1 cellular context compared by ENCODE assay signal in genomic region chr7:1503816-1504775, GRCh38.
A peak's percentile ranks its signal among the peaks of the same experiment; 100 is the strongest.
TF ChIP-seq lines count a peak whose summit lies in the region.

Gene INTS1 (minus strand): TSS chr7:1504389. CDS start chr7:1503960, 429 bp downstream.

TF ChIP-seq in GM12878, 131 proteins besides CTCF, POLR2A, EP300 and RAD21 (continued from another document and continues in another):
- TF ChIP-seq TAF1 (IDR thresholded peaks at IDR 0.05; ENCODE audit: borderline replicate concordance, low read depth, low read length): peak; percentile 95
- peak; percentile 70 for TF ChIP-seq SREBF2 (IDR thresholded peaks at IDR 0.05; ENCODE audit: low read length)
- TF ChIP-seq, protein P1, sequence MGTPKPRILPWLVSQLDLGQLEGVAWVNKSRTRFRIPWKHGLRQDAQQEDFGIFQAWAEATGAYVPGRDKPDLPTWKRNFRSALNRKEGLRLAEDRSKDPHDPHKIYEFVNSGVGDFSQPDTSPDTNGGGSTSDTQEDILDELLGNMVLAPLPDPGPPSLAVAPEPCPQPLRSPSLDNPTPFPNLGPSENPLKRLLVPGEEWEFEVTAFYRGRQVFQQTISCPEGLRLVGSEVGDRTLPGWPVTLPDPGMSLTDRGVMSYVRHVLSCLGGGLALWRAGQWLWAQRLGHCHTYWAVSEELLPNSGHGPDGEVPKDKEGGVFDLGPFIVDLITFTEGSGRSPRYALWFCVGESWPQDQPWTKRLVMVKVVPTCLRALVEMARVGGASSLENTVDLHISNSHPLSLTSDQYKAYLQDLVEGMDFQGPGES (IDR thresholded peaks at IDR 0.05): no peak
- peak; percentile 52 for TF ChIP-seq RUNX3 (IDR thresholded peaks at IDR 0.05; ENCODE audit: low read length)
- no peak for TF ChIP-seq MTA3 (IDR thresholded peaks at IDR 0.05; ENCODE audit: borderline replicate concordance, low read length)
- no peak for TF ChIP-seq MAX (IDR thresholded peaks at IDR 0.05; ENCODE audit: low read depth, low read length)
- peak; percentile 98 for TF ChIP-seq GABPA (IDR thresholded peaks at IDR 0.05; ENCODE audit: low read depth)
- peak in 1 of 2 experiments; percentile 74; a peak in 2 of 4 replicates for TF ChIP-seq SRF (IDR thresholded peaks at IDR 0.05; ENCODE audit: low read depth in 2 of 2, low read length in 2 of 2)
- TF ChIP-seq JUNB (IDR thresholded peaks at IDR 0.05): no peak
- TF ChIP-seq STAT3 (IDR thresholded peaks at IDR 0.05; ENCODE audit: low read depth, low read length): no peak
- no peak for TF ChIP-seq PRDM15 (CRISPR knock-in tag; IDR thresholded peaks at IDR 0.05)
- TF ChIP-seq POU2F2 (IDR thresholded peaks at IDR 0.05; ENCODE audit: borderline replicate concordance, low read depth, low read length): 0 out of 3 replicates have a peak, but pooled peaks have one; percentile 66
- no peak for TF ChIP-seq REST (IDR thresholded peaks at IDR 0.05; ENCODE audit: low read depth, low read length)
- TF ChIP-seq CBFB (IDR thresholded peaks at IDR 0.05; ENCODE audit: low read depth): no peak
- TF ChIP-seq SUZ12 (IDR thresholded peaks at IDR 0.05; ENCODE audit: unreplicated experiment): no peak
- 0 out of 2 replicates have a peak, but pooled peaks have one; percentile 11 for TF ChIP-seq JUND (IDR thresholded peaks at IDR 0.05; ENCODE audit: low read depth, low read length)
- peak; percentile 54 for TF ChIP-seq NR2C2 (IDR thresholded peaks at IDR 0.05; ENCODE audit: borderline replicate concordance, control insufficient read depth, insufficient read length, low read depth)
- TF ChIP-seq, protein P2, sequence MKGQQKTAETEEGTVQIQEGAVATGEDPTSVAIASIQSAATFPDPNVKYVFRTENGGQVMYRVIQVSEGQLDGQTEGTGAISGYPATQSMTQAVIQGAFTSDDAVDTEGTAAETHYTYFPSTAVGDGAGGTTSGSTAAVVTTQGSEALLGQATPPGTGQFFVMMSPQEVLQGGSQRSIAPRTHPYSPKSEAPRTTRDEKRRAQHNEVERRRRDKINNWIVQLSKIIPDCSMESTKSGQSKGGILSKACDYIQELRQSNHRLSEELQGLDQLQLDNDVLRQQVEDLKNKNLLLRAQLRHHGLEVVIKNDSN (IDR thresholded peaks at IDR 0.05; ENCODE audit: borderline replicate concordance, extremely low read length, insufficient read depth, low read depth, low read length): no peak
- TF ChIP-seq KDM1A (IDR thresholded peaks at IDR 0.05; ENCODE audit: borderline replicate concordance): no peak
- peak; percentile 53 to 74 for TF ChIP-seq BHLHE40 (IDR thresholded peaks at IDR 0.05; ENCODE audit: borderline replicate concordance in 1 of 2, low read depth in 2 of 2, low read length in 1 of 2)
- peak; percentile 100 for TF ChIP-seq NR2C1 (IDR thresholded peaks at IDR 0.05)
- TF ChIP-seq BRCA1 (IDR thresholded peaks at IDR 0.05; ENCODE audit: low read depth, low read length): no peak
- no peak for TF ChIP-seq CBX3 (IDR thresholded peaks at IDR 0.05; ENCODE audit: borderline replicate concordance, low read depth)
- no peak for TF ChIP-seq IKZF2 (IDR thresholded peaks at IDR 0.05)
- peak; percentile 95 for TF ChIP-seq ZBTB40 (IDR thresholded peaks at IDR 0.05; ENCODE audit: borderline replicate concordance)
- TF ChIP-seq POLR2AphosphoS2 (IDR thresholded peaks at IDR 0.05; ENCODE audit: low read depth, low read length): 0 out of 2 replicates have a peak, but pooled peaks have one; percentile 28
- TF ChIP-seq SREBF1 (IDR thresholded peaks at IDR 0.05; ENCODE audit: low read length): peak; percentile 55; the same call in 1 of the 2 replicates
- no peak for TF ChIP-seq BMI1 (IDR thresholded peaks at IDR 0.05; ENCODE audit: borderline replicate concordance)
- no peak for TF ChIP-seq ZZZ3 (IDR thresholded peaks at IDR 0.05; ENCODE audit: control insufficient read depth, insufficient read length, low read depth)
- peak; percentile 95 for TF ChIP-seq LARP7 (IDR thresholded peaks at IDR 0.05)
- TF ChIP-seq, protein P3, sequence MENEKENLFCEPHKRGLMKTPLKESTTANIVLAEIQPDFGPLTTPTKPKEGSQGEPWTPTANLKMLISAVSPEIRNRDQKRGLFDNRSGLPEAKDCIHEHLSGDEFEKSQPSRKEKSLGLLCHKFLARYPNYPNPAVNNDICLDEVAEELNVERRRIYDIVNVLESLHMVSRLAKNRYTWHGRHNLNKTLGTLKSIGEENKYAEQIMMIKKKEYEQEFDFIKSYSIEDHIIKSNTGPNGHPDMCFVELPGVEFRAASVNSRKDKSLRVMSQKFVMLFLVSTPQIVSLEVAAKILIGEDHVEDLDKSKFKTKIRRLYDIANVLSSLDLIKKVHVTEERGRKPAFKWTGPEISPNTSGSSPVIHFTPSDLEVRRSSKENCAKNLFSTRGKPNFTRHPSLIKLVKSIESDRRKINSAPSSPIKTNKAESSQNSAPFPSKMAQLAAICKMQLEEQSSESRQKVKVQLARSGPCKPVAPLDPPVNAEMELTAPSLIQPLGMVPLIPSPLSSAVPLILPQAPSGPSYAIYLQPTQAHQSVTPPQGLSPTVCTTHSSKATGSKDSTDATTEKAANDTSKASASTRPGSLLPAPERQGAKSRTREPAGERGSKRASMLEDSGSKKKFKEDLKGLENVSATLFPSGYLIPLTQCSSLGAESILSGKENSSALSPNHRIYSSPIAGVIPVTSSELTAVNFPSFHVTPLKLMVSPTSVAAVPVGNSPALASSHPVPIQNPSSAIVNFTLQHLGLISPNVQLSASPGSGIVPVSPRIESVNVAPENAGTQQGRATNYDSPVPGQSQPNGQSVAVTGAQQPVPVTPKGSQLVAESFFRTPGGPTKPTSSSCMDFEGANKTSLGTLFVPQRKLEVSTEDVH (IDR thresholded peaks at IDR 0.05; ENCODE audit: low read depth, partially characterized antibody): peak; percentile 83
- TF ChIP-seq CHD4 (IDR thresholded peaks at IDR 0.05): no peak
- peak; percentile 52; the same call in 1 of the 2 replicates for TF ChIP-seq CREM (IDR thresholded peaks at IDR 0.05; ENCODE audit: low read depth)
- 0 out of 2 replicates have a peak, but pooled peaks have one; percentile 43 for TF ChIP-seq E2F4 (IDR thresholded peaks at IDR 0.05; ENCODE audit: low read depth, low read length)
- TF ChIP-seq KLF5 (IDR thresholded peaks at IDR 0.05; ENCODE audit: partially characterized antibody): peak; percentile 81
- no peak for TF ChIP-seq ZNF274 (IDR thresholded peaks at IDR 0.05; ENCODE audit: insufficient read depth, insufficient read length)
- peak; percentile 53; the same call in 1 of the 2 replicates for TF ChIP-seq MTA2 (IDR thresholded peaks at IDR 0.05; ENCODE audit: low read depth)
- 0 out of 2 replicates have a peak, but pooled peaks have one; percentile 29 for TF ChIP-seq PML (IDR thresholded peaks at IDR 0.05; ENCODE audit: low read length)
